ENCODE assay signal across 9 cellular contexts in genomic region chr4:2241003-2241402, GRCh38. TPM values are rescaled to one million over a fixed set of nuclear protein-coding genes. Genes with fewer than 3 reads are reported as not detected.
DNase-seq lines count a peak whose midpoint lies in the region; ATAC-seq and TF ChIP-seq lines count a peak whose summit lies in the region.
"Had no signal": no experiment of that assay in that cellular context is flagged by ENCODE, and none has a peak within 500 bp of the region (broad histone marks: within the 10 kb centered on the region; RNA-seq: fewer than 3 reads in every experiment).

No MANE protein-coding gene starts in this region.

- intact Hi-C loops in Panc1 (cut with micrococcal nuclease; ENCODE audit: unreplicated experiment) = no loop called here

- no peaks in the 10 kb centered on the region; the same call in 1 of the 2 replicates for H3K36me3 ChIP-seq in ES-I3 (ENCODE audit: insufficient read depth, low read length)
- H3K36me3 ChIP-seq in Panc1 (ENCODE audit: control insufficient read depth, insufficient read depth, low read length) = peaks cover 5% of the 10 kb centered on the region; the same call in 1 of the 2 replicates

- H3K9me3 Mint-ChIP-seq in progenitor cell of endocrine pancreas (ENCODE audit: low read depth) = no peaks in the 10 kb centered on the region

- H3K4me3 Mint-ChIP-seq in progenitor cell of endocrine pancreas (ENCODE audit: low read depth) = peak overlapping the region; percentile 87

- DNase-seq in Panc1 (ENCODE audit: low read depth, low spot score) = no peak
- no peak for DNase-seq in epithelial cell of proximal tubule (ENCODE audit: low read depth)
- no peak for DNase-seq in progenitor cell of endocrine pancreas (ENCODE audit: low spot score, unreplicated experiment)
- DNase-seq in omental fat pad (ENCODE audit: low spot score) = no peak
- DNase-seq in stimulated activated CD8-positive, alpha-beta memory T cell treated with anti-CD3 and anti-CD28 coated beads, Interleukin-4, amount 100 ng/mL, for 48 hours = no peak
- no peak for DNase-seq in COR-L47 (lab: John Stamatoyannopoulos, UW)
- DNase-seq: caudate nucleus had no signal

- peaks cover 12% of the 10 kb centered on the region for H3K9me3 ChIP-seq in ES-I3 (ENCODE audit: control insufficient read depth, insufficient read depth, low read length)
- no peaks in the 10 kb centered on the region for H3K9me3 ChIP-seq in Panc1 (ENCODE audit: control insufficient read depth, insufficient read depth, low read depth, low read length)

- peak overlapping the region; percentile 96 for H3K27ac Mint-ChIP-seq in progenitor cell of endocrine pancreas

- TF ChIP-seq CTCF in Panc1 (IDR thresholded peaks at IDR 0.05) (no peak), epithelial cell of proximal tubule (conservative IDR thresholded peaks at IDR 0.05; ENCODE audit: low read depth, low read length) (no peak), progenitor cell of endocrine pancreas (IDR thresholded peaks at IDR 0.05; ENCODE audit: unreplicated experiment) (no peak), omental fat pad (IDR thresholded peaks at IDR 0.05) (no peak)

- peak overlapping the region; percentile 76 for H3K27ac ChIP-seq in Panc1 (ENCODE audit: low read length)

- H3K4me1 Mint-ChIP-seq in progenitor cell of endocrine pancreas (ENCODE audit: low read depth) = peaks cover 16% of the 10 kb centered on the region

- H3K36me3 Mint-ChIP-seq in progenitor cell of endocrine pancreas (ENCODE audit: insufficient read depth) = no peaks in the 10 kb centered on the region

- ATAC-seq in Panc1 (no peak), GM21723 (IDR thresholded peaks at IDR 0.05; ENCODE audit: unreplicated experiment) (no peak), omental fat pad (ENCODE audit: low FRiP score) (no peak)

- in situ Hi-C loops in Panc1 (cut with HindIII; ENCODE audit: low pct_unique_long_range_greater_than_20kb, low sequenced_read_pairs) = no loop called here

- H3K27me3 ChIP-seq in Panc1 (ENCODE audit: control insufficient read depth, insufficient read depth, low read length) = no peaks in the 10 kb centered on the region

- BruUV-seq in Panc1 (replicated peaks; lab: Mats Ljungman, UMichigan) = no TSS peak

- H3K4me3 ChIP-seq in Panc1 (ENCODE audit: low read depth in 2 of 2, low read length in 2 of 2) = peak overlapping the region; percentile 80 to 82
- peak overlapping the region; percentile 95 for H3K4me3 ChIP-seq in epithelial cell of proximal tubule (ENCODE audit: low read depth, low read length)

- POLR2A ChIA-PET in Panc1 (lab: Charles Lee) = no interaction called here

- CTCF ChIA-PET in Panc1 (lab: Charles Lee) = no interaction called here

- H3K4me1 ChIP-seq in ES-I3 (ENCODE audit: insufficient read depth, low read length) (peaks cover 8% of the 10 kb centered on the region; the same call in 1 of the 2 replicates), Panc1 (ENCODE audit: control insufficient read depth, insufficient read depth, low read length) (peaks cover 15% of the 10 kb centered on the region)

- H3K9ac ChIP-seq in ES-I3 (ENCODE audit: low read depth, low read length) = peak overlapping the region; percentile 92

- no peaks in the 10 kb centered on the region for H3K27me3 Mint-ChIP-seq in progenitor cell of endocrine pancreas

RNA-seq across cellular contexts. Expression of gene HAUS3, which starts 0.9 kb away (rescaled TPM):
- total RNA-seq in Panc1 (2021; ENCODE audit: unreplicated experiment) = 11.2 TPM
- polyA plus RNA-seq in Panc1 (2012; ENCODE audit: insufficient read length) = 2.9 TPM
- total RNA-seq in epithelial cell of proximal tubule = 10.7 and 11.6 TPM in 2 replicates
- total RNA-seq in progenitor cell of endocrine pancreas = 18.1 and 18.3 TPM in 2 replicates
- total RNA-seq in omental fat pad = 10 to 100 TPM in 3 of 4 donors, 1 to 10 TPM in 1; 9.5 to 27.6 (median 10.8) TPM

RNA-seq across cellular contexts. Expression of gene POLN, which starts 0.9 kb away (rescaled TPM):
- 4.3 TPM for total RNA-seq in Panc1 (2021; ENCODE audit: unreplicated experiment)
- 2.3 TPM for polyA plus RNA-seq in Panc1 (2012; ENCODE audit: insufficient read length)
- total RNA-seq in epithelial cell of proximal tubule = 0.29 and 0.94 TPM in 2 replicates
- 5.0 and 5.9 TPM in 2 replicates for total RNA-seq in progenitor cell of endocrine pancreas
- total RNA-seq in omental fat pad = 1 to 10 TPM; 4.7 to 7.3 (median 5.1) TPM

RNA-seq across cellular contexts. Expression of gene MXD4, which starts 20.9 kb away (rescaled TPM):
- total RNA-seq in Panc1 (2021; ENCODE audit: unreplicated experiment) = 32.7 TPM
- polyA plus RNA-seq in Panc1 (2012; ENCODE audit: insufficient read length) = 45.0 TPM
- 14.0 and 26.9 TPM in 2 replicates for total RNA-seq in epithelial cell of proximal tubule
- total RNA-seq in progenitor cell of endocrine pancreas = 103 and 121 TPM in 2 replicates
- total RNA-seq in omental fat pad = 100 to 1,000 TPM in 1 of 4 donors, 10 to 100 TPM in 3; 33.7 to 118 (median 59.5) TPM
